In the genomic region with DNA sequence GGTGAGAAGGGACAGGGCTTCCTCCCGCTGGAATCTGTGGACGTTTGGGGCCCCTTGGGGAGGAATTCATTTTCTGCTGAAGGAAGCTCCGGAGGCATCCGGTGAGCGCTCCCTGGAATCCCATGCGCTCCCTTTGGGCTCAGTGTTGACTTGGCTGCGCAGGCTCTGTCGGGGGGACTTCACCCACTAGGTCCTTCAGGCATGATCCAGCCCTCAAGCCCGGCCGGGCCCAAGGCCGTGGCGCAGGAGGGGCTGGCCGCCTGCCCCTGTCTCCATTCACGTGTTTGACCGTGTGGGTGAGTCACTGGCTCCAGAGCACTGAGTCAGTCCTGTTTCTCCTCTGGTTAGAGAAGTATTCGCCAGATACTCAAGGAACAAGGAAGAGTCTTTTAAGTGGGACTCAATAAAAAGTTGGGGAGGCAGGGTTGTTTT, we compare ENCODE assay signal across 1 cellular context.
TF ChIP-seq lines count a peak whose summit lies in the region.

No MANE protein-coding gene starts in this region.

TF ChIP-seq in K562, 482 proteins besides CTCF, POLR2A, EP300 and RAD21 (continued from another document and continues in another):
- TF ChIP-seq, protein P1, sequence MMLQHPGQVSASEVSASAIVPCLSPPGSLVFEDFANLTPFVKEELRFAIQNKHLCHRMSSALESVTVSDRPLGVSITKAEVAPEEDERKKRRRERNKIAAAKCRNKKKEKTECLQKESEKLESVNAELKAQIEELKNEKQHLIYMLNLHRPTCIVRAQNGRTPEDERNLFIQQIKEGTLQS (IDR thresholded peaks at IDR 0.05), result peak; percentile 93
- TF ChIP-seq, protein P1 (CRISPR knock-in tag; conservative IDR thresholded peaks at IDR 0.05), result peak; percentile 89
- TF ChIP-seq, protein P2, sequence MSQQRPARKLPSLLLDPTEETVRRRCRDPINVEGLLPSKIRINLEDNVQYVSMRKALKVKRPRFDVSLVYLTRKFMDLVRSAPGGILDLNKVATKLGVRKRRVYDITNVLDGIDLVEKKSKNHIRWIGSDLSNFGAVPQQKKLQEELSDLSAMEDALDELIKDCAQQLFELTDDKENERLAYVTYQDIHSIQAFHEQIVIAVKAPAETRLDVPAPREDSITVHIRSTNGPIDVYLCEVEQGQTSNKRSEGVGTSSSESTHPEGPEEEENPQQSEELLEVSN (IDR thresholded peaks at IDR 0.05; ENCODE audit: borderline replicate concordance in 1 of 2, extremely low read depth in 1 of 2, insufficient read depth in 1 of 2, insufficient read length in 1 of 2, low read depth in 1 of 2, low read length in 1 of 2, poor library complexity in 1 of 2, severe bottlenecking in 1 of 2), result peak; percentile 29 to 73
- TF ChIP-seq ATF7 (IDR thresholded peaks at IDR 0.05) (peak; percentile 65; the same call in 1 of the 2 replicates), ZFX (CRISPR knock-in tag; IDR thresholded peaks at IDR 0.05) (peak; percentile 68), NFE2 (IDR thresholded peaks at IDR 0.05; ENCODE audit: low read depth) (0 out of 2 replicates have a peak, but pooled peaks have one; percentile 13), BHLHE40 (IDR thresholded peaks at IDR 0.05; ENCODE audit: low read length) (peak; percentile 96), CEBPG (CRISPR knock-in tag; IDR thresholded peaks at IDR 0.05) (peak; percentile 6; the same call in 1 of the 2 replicates), CEBPG (tag; conservative IDR thresholded peaks at IDR 0.05 in 1 of 2, IDR thresholded peaks at IDR 0.05 in 1 of 2) (no peak), RCOR1 (IDR thresholded peaks at IDR 0.05; ENCODE audit: borderline replicate concordance in 1 of 2, low read depth in 2 of 2, low read length in 2 of 2) (peak in 1 of 2 experiments; percentile 5; a peak in 1 of 4 replicates), PHF8 (IDR thresholded peaks at IDR 0.05; ENCODE audit: borderline replicate concordance, low read length) (peak; percentile 14; the same call in 1 of the 2 replicates), CREM (IDR thresholded peaks at IDR 0.05; ENCODE audit: low read depth) (peak; percentile 38; the same call in 1 of the 2 replicates), EP400 (IDR thresholded peaks at IDR 0.05) (peak; percentile 48), JUND (IDR thresholded peaks at IDR 0.05; ENCODE audit: borderline replicate concordance, low read depth, low read length) (peak; percentile 96), JUND (tag; IDR thresholded peaks at IDR 0.05; ENCODE audit: borderline replicate concordance, low read depth, low read length) (peak; percentile 90), POLR3G (IDR thresholded peaks at IDR 0.05; ENCODE audit: extremely low read depth, insufficient read length, insufficient replicate concordance) (no peak)
- TF ChIP-seq, protein P3, sequence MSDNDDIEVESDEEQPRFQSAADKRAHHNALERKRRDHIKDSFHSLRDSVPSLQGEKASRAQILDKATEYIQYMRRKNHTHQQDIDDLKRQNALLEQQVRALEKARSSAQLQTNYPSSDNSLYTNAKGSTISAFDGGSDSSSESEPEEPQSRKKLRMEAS (CRISPR knock-in tag; IDR thresholded peaks at IDR 0.05), result peak; percentile 86
- TF ChIP-seq, protein P4, sequence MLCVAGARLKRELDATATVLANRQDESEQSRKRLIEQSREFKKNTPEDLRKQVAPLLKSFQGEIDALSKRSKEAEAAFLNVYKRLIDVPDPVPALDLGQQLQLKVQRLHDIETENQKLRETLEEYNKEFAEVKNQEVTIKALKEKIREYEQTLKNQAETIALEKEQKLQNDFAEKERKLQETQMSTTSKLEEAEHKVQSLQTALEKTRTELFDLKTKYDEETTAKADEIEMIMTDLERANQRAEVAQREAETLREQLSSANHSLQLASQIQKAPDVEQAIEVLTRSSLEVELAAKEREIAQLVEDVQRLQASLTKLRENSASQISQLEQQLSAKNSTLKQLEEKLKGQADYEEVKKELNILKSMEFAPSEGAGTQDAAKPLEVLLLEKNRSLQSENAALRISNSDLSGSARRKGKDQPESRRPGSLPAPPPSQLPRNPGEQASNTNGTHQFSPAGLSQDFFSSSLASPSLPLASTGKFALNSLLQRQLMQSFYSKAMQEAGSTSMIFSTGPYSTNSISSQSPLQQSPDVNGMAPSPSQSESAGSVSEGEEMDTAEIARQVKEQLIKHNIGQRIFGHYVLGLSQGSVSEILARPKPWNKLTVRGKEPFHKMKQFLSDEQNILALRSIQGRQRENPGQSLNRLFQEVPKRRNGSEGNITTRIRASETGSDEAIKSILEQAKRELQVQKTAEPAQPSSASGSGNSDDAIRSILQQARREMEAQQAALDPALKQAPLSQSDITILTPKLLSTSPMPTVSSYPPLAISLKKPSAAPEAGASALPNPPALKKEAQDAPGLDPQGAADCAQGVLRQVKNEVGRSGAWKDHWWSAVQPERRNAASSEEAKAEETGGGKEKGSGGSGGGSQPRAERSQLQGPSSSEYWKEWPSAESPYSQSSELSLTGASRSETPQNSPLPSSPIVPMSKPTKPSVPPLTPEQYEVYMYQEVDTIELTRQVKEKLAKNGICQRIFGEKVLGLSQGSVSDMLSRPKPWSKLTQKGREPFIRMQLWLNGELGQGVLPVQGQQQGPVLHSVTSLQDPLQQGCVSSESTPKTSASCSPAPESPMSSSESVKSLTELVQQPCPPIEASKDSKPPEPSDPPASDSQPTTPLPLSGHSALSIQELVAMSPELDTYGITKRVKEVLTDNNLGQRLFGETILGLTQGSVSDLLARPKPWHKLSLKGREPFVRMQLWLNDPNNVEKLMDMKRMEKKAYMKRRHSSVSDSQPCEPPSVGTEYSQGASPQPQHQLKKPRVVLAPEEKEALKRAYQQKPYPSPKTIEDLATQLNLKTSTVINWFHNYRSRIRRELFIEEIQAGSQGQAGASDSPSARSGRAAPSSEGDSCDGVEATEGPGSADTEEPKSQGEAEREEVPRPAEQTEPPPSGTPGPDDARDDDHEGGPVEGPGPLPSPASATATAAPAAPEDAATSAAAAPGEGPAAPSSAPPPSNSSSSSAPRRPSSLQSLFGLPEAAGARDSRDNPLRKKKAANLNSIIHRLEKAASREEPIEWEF (CRISPR knock-in tag; IDR thresholded peaks at IDR 0.05), result no peak
- TF ChIP-seq, protein P5, sequence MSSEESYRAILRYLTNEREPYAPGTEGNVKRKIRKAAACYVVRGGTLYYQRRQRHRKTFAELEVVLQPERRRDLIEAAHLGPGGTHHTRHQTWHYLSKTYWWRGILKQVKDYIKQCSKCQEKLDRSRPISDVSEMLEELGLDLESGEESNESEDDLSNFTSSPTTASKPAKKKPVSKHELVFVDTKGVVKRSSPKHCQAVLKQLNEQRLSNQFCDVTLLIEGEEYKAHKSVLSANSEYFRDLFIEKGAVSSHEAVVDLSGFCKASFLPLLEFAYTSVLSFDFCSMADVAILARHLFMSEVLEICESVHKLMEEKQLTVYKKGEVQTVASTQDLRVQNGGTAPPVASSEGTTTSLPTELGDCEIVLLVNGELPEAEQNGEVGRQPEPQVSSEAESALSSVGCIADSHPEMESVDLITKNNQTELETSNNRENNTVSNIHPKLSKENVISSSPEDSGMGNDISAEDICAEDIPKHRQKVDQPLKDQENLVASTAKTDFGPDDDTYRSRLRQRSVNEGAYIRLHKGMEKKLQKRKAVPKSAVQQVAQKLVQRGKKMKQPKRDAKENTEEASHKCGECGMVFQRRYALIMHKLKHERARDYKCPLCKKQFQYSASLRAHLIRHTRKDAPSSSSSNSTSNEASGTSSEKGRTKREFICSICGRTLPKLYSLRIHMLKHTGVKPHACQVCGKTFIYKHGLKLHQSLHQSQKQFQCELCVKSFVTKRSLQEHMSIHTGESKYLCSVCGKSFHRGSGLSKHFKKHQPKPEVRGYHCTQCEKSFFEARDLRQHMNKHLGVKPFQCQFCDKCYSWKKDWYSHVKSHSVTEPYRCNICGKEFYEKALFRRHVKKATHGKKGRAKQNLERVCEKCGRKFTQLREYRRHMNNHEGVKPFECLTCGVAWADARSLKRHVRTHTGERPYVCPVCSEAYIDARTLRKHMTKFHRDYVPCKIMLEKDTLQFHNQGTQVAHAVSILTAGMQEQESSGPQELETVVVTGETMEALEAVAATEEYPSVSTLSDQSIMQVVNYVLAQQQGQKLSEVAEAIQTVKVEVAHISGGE (CRISPR knock-in tag; IDR thresholded peaks at IDR 0.05), result peak in 1 of 3 experiments; percentile 46; a peak in 1 of 6 replicates
- TF ChIP-seq, protein P6, sequence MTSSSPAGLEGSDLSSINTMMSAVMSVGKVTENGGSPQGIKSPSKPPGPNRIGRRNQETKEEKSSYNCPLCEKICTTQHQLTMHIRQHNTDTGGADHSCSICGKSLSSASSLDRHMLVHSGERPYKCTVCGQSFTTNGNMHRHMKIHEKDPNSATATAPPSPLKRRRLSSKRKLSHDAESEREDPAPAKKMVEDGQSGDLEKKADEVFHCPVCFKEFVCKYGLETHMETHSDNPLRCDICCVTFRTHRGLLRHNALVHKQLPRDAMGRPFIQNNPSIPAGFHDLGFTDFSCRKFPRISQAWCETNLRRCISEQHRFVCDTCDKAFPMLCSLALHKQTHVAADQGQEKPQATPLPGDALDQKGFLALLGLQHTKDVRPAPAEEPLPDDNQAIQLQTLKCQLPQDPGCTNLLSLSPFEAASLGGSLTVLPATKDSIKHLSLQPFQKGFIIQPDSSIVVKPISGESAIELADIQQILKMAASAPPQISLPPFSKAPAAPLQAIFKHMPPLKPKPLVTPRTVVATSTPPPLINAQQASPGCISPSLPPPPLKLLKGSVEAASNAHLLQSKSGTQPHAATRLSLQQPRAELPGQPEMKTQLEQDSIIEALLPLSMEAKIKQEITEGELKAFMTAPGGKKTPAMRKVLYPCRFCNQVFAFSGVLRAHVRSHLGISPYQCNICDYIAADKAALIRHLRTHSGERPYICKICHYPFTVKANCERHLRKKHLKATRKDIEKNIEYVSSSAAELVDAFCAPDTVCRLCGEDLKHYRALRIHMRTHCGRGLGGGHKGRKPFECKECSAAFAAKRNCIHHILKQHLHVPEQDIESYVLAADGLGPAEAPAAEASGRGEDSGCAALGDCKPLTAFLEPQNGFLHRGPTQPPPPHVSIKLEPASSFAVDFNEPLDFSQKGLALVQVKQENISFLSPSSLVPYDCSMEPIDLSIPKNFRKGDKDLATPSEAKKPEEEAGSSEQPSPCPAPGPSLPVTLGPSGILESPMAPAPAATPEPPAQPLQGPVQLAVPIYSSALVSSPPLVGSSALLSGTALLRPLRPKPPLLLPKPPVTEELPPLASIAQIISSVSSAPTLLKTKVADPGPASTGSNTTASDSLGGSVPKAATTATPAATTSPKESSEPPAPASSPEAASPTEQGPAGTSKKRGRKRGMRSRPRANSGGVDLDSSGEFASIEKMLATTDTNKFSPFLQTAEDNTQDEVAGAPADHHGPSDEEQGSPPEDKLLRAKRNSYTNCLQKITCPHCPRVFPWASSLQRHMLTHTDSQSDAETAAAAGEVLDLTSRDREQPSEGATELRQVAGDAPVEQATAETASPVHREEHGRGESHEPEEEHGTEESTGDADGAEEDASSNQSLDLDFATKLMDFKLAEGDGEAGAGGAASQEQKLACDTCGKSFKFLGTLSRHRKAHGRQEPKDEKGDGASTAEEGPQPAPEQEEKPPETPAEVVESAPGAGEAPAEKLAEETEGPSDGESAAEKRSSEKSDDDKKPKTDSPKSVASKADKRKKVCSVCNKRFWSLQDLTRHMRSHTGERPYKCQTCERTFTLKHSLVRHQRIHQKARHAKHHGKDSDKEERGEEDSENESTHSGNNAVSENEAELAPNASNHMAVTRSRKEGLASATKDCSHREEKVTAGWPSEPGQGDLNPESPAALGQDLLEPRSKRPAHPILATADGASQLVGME (CRISPR knock-in tag; IDR thresholded peaks at IDR 0.05), result no peak
- TF ChIP-seq, protein P7, sequence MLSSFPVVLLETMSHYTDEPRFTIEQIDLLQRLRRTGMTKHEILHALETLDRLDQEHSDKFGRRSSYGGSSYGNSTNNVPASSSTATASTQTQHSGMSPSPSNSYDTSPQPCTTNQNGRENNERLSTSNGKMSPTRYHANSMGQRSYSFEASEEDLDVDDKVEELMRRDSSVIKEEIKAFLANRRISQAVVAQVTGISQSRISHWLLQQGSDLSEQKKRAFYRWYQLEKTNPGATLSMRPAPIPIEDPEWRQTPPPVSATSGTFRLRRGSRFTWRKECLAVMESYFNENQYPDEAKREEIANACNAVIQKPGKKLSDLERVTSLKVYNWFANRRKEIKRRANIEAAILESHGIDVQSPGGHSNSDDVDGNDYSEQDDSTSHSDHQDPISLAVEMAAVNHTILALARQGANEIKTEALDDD (IDR thresholded peaks at IDR 0.05), result peak; percentile 70
- TF ChIP-seq, protein P8, sequence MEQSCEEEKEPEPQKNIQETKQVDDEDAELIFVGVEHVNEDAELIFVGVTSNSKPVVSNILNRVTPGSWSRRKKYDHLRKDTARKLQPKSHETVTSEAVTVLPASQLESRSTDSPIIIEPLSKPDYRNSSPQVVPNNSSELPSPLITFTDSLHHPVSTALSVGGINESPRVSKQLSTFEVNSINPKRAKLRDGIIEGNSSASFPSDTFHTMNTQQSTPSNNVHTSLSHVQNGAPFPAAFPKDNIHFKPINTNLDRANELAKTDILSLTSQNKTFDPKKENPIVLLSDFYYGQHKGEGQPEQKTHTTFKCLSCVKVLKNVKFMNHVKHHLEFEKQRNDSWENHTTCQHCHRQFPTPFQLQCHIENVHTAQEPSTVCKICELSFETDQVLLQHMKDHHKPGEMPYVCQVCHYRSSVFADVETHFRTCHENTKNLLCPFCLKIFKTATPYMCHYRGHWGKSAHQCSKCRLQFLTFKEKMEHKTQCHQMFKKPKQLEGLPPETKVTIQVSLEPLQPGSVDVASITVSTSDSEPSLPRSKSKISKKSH (CRISPR knock-in tag; IDR thresholded peaks at IDR 0.05), result no peak
- TF ChIP-seq, protein P9, sequence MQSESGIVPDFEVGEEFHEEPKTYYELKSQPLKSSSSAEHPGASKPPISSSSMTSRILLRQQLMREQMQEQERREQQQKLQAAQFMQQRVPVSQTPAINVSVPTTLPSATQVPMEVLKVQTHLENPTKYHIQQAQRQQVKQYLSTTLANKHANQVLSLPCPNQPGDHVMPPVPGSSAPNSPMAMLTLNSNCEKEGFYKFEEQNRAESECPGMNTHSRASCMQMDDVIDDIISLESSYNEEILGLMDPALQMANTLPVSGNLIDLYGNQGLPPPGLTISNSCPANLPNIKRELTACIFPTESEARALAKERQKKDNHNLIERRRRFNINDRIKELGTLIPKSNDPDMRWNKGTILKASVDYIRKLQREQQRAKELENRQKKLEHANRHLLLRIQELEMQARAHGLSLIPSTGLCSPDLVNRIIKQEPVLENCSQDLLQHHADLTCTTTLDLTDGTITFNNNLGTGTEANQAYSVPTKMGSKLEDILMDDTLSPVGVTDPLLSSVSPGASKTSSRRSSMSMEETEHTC (IDR thresholded peaks at IDR 0.05), result peak; percentile 28; the same call in 1 of the 2 replicates
- TF ChIP-seq, protein P10, sequence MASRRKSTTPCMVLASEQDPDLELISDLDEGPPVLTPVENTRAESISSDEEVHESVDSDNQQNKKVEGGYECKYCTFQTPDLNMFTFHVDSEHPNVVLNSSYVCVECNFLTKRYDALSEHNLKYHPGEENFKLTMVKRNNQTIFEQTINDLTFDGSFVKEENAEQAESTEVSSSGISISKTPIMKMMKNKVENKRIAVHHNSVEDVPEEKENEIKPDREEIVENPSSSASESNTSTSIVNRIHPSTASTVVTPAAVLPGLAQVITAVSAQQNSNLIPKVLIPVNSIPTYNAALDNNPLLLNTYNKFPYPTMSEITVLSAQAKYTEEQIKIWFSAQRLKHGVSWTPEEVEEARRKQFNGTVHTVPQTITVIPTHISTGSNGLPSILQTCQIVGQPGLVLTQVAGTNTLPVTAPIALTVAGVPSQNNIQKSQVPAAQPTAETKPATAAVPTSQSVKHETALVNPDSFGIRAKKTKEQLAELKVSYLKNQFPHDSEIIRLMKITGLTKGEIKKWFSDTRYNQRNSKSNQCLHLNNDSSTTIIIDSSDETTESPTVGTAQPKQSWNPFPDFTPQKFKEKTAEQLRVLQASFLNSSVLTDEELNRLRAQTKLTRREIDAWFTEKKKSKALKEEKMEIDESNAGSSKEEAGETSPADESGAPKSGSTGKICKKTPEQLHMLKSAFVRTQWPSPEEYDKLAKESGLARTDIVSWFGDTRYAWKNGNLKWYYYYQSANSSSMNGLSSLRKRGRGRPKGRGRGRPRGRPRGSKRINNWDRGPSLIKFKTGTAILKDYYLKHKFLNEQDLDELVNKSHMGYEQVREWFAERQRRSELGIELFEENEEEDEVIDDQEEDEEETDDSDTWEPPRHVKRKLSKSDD (conservative IDR thresholded peaks at IDR 0.05; ENCODE audit: low read length), result no peak
